In genomic region chr11:123179571-123179970, GRCh38 we compare ENCODE assay signal across 12 cellular contexts. TPM values are rescaled to one million over a fixed set of nuclear protein-coding genes. Genes with fewer than 3 reads are reported as not detected.
"Had no signal": no experiment of that assay in that cellular context is flagged by ENCODE, and none has a peak within 500 bp of the region (broad histone marks: within the 10 kb centered on the region; RNA-seq: fewer than 3 reads in every experiment).

No MANE protein-coding gene starts in this region.

- H3K27ac ChIP-seq: lower lobe of right lung had no signal

- H3K36me3 Mint-ChIP-seq: mesothelial cell of epicardium; stimulated activated effector memory CD8-positive, alpha-beta T cell treated with anti-CD3 and anti-CD28 coated beads, Interleukin-12 subunit alpha, Interleukin-12 subunit beta, amount 100 ng/mL, for 72 hours had no signal

- H3K9me3 ChIP-seq: heart left ventricle, lower lobe of right lung had no signal

- H3K27ac Mint-ChIP-seq: activated T-helper 1 cell treated with anti-CD3 and anti-CD28 coated beads, Interleukin-12 subunit alpha, Interleukin-12 subunit beta, Interleukin-2, Interleukin-4 antibody, amounts not matched to agents 30 ng/mL and 10 ng/mL and 1 ng/mL, durations not matched to agents 14 hours and 24 hours and 36 hours; dendritic cell treated with granulocyte-macrophage colony-stimulating factor and Interleukin-4, amounts not matched to agents 40 ng/mL and 50 ng/mL, for 4 days; mesothelial cell of epicardium; stimulated activated effector memory CD8-positive, alpha-beta T cell treated with anti-CD3 and anti-CD28 coated beads, Interleukin-12 subunit alpha, Interleukin-12 subunit beta, amount 100 ng/mL, for 72 hours had no signal

- H3K4me3 Mint-ChIP-seq: activated T-helper 1 cell treated with anti-CD3 and anti-CD28 coated beads, Interleukin-12 subunit alpha, Interleukin-12 subunit beta, Interleukin-2, Interleukin-4 antibody, amounts not matched to agents 30 ng/mL and 10 ng/mL and 1 ng/mL, durations not matched to agents 14 hours and 24 hours and 36 hours; dendritic cell treated with granulocyte-macrophage colony-stimulating factor and Interleukin-4, amounts not matched to agents 40 ng/mL and 50 ng/mL, for 4 days; mesothelial cell of epicardium; stimulated activated effector memory CD8-positive, alpha-beta T cell treated with anti-CD3 and anti-CD28 coated beads, Interleukin-12 subunit alpha, Interleukin-12 subunit beta, amount 100 ng/mL, for 72 hours had no signal

- H3K36me3 ChIP-seq: heart left ventricle, lower lobe of right lung had no signal

- H3K9me3 Mint-ChIP-seq: activated T-helper 1 cell treated with anti-CD3 and anti-CD28 coated beads, Interleukin-12 subunit alpha, Interleukin-12 subunit beta, Interleukin-2, Interleukin-4 antibody, amounts not matched to agents 30 ng/mL and 10 ng/mL and 1 ng/mL, durations not matched to agents 14 hours and 24 hours and 36 hours; dendritic cell treated with granulocyte-macrophage colony-stimulating factor and Interleukin-4, amounts not matched to agents 40 ng/mL and 50 ng/mL, for 4 days; mesothelial cell of epicardium; stimulated activated effector memory CD8-positive, alpha-beta T cell treated with anti-CD3 and anti-CD28 coated beads, Interleukin-12 subunit alpha, Interleukin-12 subunit beta, amount 100 ng/mL, for 72 hours had no signal

- H3K4me3 ChIP-seq: heart left ventricle, lower lobe of right lung had no signal

- DNase-seq: activated CD4-positive, alpha-beta T cell treated with anti-CD3 and anti-CD28 coated beads, Interleukin-2, amount 50 U/mL, for 1 hour; effector memory CD4-positive, alpha-beta T cell; heart left ventricle; lower lobe of right lung; stimulated activated CD4-positive, alpha-beta T cell treated with anti-CD3 and anti-CD28 coated beads, Interleukin-12 subunit alpha, Interleukin-12 subunit beta, amount 100 ng/mL, for 4 hours; stimulated activated CD4-positive, alpha-beta T cell treated with anti-CD3 and anti-CD28 coated beads, Interleukin-2, amount 100 ng/mL, for 24 hours had no signal

- H3K4me1 Mint-ChIP-seq: stimulated activated effector memory CD8-positive, alpha-beta T cell treated with anti-CD3 and anti-CD28 coated beads, Interleukin-12 subunit alpha, Interleukin-12 subunit beta, amount 100 ng/mL, for 72 hours had no signal

RNA-seq across cellular contexts. Expression of gene CLMP, which starts 15.5 kb away (rescaled TPM):
- total RNA-seq: activated CD8-positive, alpha-beta memory T cell treated with anti-CD3 and anti-CD28 coated beads for 36 hours; activated T-helper 1 cell treated with anti-CD3 and anti-CD28 coated beads, Interleukin-12 subunit alpha, Interleukin-12 subunit beta, Interleukin-2, Interleukin-4 antibody, amounts not matched to agents 30 ng/mL and 10 ng/mL and 1 ng/mL, durations not matched to agents 14 hours and 24 hours and 36 hours had no signal
- polyA plus RNA-seq: neural cell had no signal
